In the genomic region with DNA sequence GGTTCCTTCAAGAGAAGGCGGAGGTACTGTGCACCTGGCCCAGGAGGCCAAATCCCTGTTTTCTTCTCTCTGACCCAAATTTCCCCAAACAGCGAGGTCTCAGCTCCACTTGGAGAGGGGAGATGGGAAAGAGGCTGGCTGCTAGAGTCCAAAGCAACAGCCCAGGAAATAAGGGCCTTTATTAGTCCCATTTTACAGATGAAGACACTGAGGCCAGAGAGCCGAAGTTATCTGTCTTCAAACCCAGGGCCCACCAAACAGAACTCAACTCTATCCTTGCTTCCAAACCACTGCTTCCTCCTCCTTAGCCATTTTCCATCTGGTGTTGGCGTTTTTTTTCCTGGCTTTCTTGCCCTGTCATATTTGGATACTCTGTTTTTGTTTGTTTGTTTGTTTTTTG, we compare ENCODE assay signal across 1 cellular context.
TF ChIP-seq lines count a peak whose summit lies in the region.

No MANE protein-coding gene starts in this region.

TF ChIP-seq in GM23338, 12 proteins besides CTCF, POLR2A, EP300 and RAD21 (continued from another document):
- TF ChIP-seq, protein P1, sequence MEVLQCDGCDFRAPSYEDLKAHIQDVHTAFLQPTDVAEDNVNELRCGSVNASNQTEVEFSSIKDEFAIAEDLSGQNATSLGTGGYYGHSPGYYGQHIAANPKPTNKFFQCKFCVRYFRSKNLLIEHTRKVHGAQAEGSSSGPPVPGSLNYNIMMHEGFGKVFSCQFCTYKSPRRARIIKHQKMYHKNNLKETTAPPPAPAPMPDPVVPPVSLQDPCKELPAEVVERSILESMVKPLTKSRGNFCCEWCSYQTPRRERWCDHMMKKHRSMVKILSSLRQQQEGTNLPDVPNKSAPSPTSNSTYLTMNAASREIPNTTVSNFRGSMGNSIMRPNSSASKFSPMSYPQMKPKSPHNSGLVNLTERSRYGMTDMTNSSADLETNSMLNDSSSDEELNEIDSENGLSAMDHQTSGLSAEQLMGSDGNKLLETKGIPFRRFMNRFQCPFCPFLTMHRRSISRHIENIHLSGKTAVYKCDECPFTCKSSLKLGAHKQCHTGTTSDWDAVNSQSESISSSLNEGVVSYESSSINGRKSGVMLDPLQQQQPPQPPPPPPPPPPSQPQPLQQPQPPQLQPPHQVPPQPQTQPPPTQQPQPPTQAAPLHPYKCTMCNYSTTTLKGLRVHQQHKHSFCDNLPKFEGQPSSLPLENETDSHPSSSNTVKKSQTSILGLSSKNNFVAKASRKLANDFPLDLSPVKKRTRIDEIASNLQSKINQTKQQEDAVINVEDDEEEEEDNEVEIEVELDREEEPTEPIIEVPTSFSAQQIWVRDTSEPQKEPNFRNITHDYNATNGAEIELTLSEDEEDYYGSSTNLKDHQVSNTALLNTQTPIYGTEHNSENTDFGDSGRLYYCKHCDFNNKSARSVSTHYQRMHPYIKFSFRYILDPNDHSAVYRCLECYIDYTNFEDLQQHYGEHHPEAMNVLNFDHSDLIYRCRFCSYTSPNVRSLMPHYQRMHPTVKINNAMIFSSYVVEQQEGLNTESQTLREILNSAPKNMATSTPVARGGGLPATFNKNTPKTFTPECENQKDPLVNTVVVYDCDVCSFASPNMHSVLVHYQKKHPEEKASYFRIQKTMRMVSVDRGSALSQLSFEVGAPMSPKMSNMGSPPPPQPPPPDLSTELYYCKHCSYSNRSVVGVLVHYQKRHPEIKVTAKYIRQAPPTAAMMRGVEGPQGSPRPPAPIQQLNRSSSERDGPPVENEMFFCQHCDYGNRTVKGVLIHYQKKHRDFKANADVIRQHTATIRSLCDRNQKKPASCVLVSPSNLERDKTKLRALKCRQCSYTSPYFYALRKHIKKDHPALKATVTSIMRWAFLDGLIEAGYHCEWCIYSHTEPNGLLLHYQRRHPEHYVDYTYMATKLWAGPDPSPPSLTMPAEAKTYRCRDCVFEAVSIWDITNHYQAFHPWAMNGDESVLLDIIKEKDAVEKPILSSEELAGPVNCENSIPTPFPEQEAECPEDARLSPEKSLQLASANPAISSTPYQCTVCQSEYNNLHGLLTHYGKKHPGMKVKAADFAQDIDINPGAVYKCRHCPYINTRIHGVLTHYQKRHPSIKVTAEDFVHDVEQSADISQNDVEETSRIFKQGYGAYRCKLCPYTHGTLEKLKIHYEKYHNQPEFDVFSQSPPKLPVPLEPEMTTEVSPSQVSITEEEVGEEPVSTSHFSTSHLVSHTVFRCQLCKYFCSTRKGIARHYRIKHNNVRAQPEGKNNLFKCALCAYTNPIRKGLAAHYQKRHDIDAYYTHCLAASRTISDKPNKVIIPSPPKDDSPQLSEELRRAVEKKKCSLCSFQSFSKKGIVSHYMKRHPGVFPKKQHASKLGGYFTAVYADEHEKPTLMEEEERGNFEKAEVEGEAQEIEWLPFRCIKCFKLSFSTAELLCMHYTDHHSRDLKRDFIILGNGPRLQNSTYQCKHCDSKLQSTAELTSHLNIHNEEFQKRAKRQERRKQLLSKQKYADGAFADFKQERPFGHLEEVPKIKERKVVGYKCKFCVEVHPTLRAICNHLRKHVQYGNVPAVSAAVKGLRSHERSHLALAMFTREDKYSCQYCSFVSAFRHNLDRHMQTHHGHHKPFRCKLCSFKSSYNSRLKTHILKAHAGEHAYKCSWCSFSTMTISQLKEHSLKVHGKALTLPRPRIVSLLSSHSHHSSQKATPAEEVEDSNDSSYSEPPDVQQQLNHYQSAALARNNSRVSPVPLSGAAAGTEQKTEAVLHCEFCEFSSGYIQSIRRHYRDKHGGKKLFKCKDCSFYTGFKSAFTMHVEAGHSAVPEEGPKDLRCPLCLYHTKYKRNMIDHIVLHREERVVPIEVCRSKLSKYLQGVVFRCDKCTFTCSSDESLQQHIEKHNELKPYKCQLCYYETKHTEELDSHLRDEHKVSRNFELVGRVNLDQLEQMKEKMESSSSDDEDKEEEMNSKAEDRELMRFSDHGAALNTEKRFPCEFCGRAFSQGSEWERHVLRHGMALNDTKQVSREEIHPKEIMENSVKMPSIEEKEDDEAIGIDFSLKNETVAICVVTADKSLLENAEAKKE (CRISPR knock-in tag; IDR thresholded peaks at IDR 0.05) = no peak
